ENCODE assay signal across 8 cellular contexts in the genomic region with DNA sequence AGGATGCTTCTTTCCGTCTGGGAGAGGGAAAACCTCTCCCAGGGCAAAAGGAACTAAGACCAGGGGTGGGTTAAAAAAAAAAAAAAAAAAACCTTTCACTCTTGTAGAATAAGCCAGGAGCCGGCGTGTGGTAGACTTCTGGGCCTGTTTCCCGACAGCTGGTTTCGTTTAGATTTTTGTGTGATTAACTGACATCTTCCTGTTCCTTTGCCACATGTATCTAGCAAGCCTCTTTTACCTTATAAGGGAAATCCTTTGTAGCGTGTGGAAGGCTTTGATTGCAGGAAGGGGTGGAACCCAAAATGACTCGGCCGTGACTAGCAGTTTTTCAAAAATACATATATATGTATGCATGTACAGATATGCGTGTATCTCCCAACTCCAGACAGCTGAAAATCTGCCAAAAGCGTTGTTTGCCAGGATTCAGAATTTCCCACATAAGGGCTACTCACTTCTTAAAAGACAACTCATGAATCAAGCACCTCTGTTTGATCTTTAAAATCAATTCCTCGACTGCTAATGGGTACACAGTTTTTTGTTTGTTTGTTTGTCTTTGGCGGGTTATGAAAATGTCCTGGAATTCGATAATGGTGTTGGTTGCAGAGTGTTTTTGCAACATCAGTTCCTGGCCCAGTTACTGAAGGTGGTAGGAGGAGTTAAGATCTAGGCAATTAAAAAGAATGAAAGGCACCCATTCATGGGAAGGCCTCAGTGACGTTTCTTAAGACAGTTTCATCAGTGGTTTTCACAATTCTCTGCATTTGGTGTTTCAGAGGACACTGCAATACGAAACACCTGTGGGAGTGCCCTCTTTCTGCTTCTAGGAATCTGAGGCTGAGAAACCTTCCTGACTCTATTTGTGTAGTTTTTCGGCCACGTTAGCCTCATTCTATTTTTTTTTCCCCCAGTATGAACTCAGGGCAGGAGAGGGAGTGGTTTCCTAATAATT. TPM values are rescaled to one million over a fixed set of nuclear protein-coding genes. Genes with fewer than 3 reads are reported as not detected.
A peak's percentile ranks its signal among the peaks of the same experiment; 100 is the strongest.
DNase-seq lines count a peak whose midpoint lies in the region; FAIRE-seq and TF ChIP-seq lines count a peak whose summit lies in the region.

No MANE protein-coding gene starts in this region.

- peak overlapping the region; percentile 76 to 79 for H3K4me2 ChIP-seq in H1 (ENCODE audit: insufficient read depth in 1 of 2, low read depth in 2 of 2, low read length in 2 of 2)

- peaks cover 1 to 4% of the 10 kb centered on the region in 2 experiments for H4K20me1 ChIP-seq in H1 (replicated peaks in 1 of 2; ENCODE audit: control insufficient read depth in 1 of 2, insufficient read depth in 2 of 2, low read length in 2 of 2)

- H2BK15ac ChIP-seq in H1 (ENCODE audit: low read length): peak overlapping the region; percentile 61; the same call in 1 of the 2 replicates

- H3K4me1 Mint-ChIP-seq in activated CD4-positive, alpha-beta memory T cell treated with anti-CD3 and anti-CD28 coated beads for 36 hours (ENCODE audit: low read depth): peaks cover 66% of the 10 kb centered on the region

- H3K23me2 ChIP-seq in H1 (ENCODE audit: low read depth, low read length): no peaks in the 10 kb centered on the region; the same call in 1 of the 2 replicates

- no peak overlapping the region for H3K14ac ChIP-seq in H1 (ENCODE audit: insufficient read length)

- peak; percentile 99 for DNase-seq in EH (ENCODE audit: low read depth)
- DNase-seq in H54 (ENCODE audit: insufficient read length, low spot score): peak; percentile 60
- peak; percentile 87 to 90 for DNase-seq in NCI-H446 (lab: John Stamatoyannopoulos, UW)
- peak; percentile 82 for DNase-seq in activated CD4-positive, alpha-beta memory T cell treated with anti-CD3 and anti-CD28 coated beads for 36 hours
- no peak for DNase-seq in H1 (ENCODE audit: low read depth in 1 of 2, low spot score in 2 of 2)
- peak; percentile 36 to 91 (median 75) for DNase-seq in stimulated activated naive CD4-positive, alpha-beta T cell (lab: John Stamatoyannopoulos, UW)
- no peak for DNase-seq in HuH-7.5 (ENCODE audit: low spot score)

- no peak overlapping the region for H4K91ac ChIP-seq in H1 (replicated peaks; ENCODE audit: insufficient read length, low read length)

- H4K5ac ChIP-seq in H1 (ENCODE audit: insufficient read length, low read depth, low read length): no peak overlapping the region

- peak overlapping the region; percentile 64 to 99 (median 72) for H3K9ac ChIP-seq in H1 (replicated peaks in 1 of 4; ENCODE audit: extremely low read depth in 1 of 4, low read depth in 3 of 4, low read length in 3 of 4)

- H2AK5ac ChIP-seq in H1 (ENCODE audit: low read depth, low read length): 0 out of 2 replicates have a peak overlapping the region, but pooled peaks have one; percentile 10

- no peak overlapping the region for H3K23ac ChIP-seq in H1 (ENCODE audit: insufficient read length)

- H3K56ac ChIP-seq in H1 (replicated peaks; ENCODE audit: insufficient read length, low read depth, low read length): no peak overlapping the region

- H2BK120ac ChIP-seq in H1 (replicated peaks; ENCODE audit: low read depth, low read length): no peak overlapping the region

- H3K36me3 ChIP-seq in H1 (ENCODE audit: control insufficient read depth in 2 of 4, insufficient read depth in 4 of 4, low read length in 3 of 4) (peaks cover 15 to 29% (median 26%) of the 10 kb centered on the region in 4 experiments; a peak in 6 of 8 replicates), mesodermal cell (ENCODE audit: control insufficient read depth, insufficient read depth, low read length) (peaks cover 56% of the 10 kb centered on the region)

- POLR2A ChIA-PET in activated CD4-positive, alpha-beta memory T cell treated with anti-CD3 and anti-CD28 coated beads for 36 hours (lab: Charles Lee): interaction anchor here (0.9 to 3.6 kb wide), 7 partner anchors 8 to 65 kb away, joined by 3 to 15 read pairs (median 5); a partner anchor contains a TSS
- POLR2A ChIA-PET in H1 (lab: Charles Lee; ENCODE audit: partially characterized antibody): interaction anchor here (0.7 to 22.4 kb wide), 14 partner anchors 13 to 896 kb away, joined by 3 to 582 read pairs (median 4); a partner anchor contains a TSS

- CTCF ChIA-PET in activated CD4-positive, alpha-beta memory T cell treated with anti-CD3 and anti-CD28 coated beads for 36 hours (lab: Charles Lee): interaction anchor here (0.9 to 1.2 kb wide), 2 partner anchors 16 to 32 kb away, joined by 3 to 5 read pairs; no protein-coding TSS in a partner anchor
- CTCF ChIA-PET in H1 (lab: Charles Lee; ENCODE audit: partially characterized antibody): interaction anchor here (1.2 to 9.6 kb wide), 4 partner anchors 8 to 38 kb away, joined by 3 to 107 read pairs (median 5); no protein-coding TSS in a partner anchor

- peak overlapping the region; percentile 21 for H3K4ac ChIP-seq in H1 (replicated peaks; ENCODE audit: insufficient read length, low read depth, low read length)

- peak overlapping the region; percentile 18; the same call in 1 of the 2 replicates for H2BK12ac ChIP-seq in H1 (ENCODE audit: low read depth, low read length)

- peaks cover 58% of the 10 kb centered on the region for H3K36me3 Mint-ChIP-seq in activated CD4-positive, alpha-beta memory T cell treated with anti-CD3 and anti-CD28 coated beads for 36 hours

- 50% methylated on average over 17 of the region's 17 CpGs; no CpG with 5 or more reads in 1 of the 2 experiments for WGBS in H1 (ENCODE audit: extremely low coverage in 1 of 2, insufficient coverage in 1 of 2, insufficient read length in 1 of 2, insufficient replicate concordance in 2 of 2, low coverage in 1 of 2, low lambda C conversion rate in 2 of 2, missing lambda C conversion rate in 1 of 2), 2 experiments
- 41 to 44% methylated on average over 5 of the region's 17 CpGs for WGBS in mesodermal cell (ENCODE audit: insufficient coverage in 2 of 2), 2 experiments

- TF ChIP-seq POLR2A in H54 (IDR thresholded peaks at IDR 0.05; ENCODE audit: low read depth, low read length) (no peak), H1 (IDR thresholded peaks at IDR 0.05; ENCODE audit: control extremely low read depth in 1 of 2, low read depth in 2 of 2, low read length in 2 of 2) (peak in 1 of 2 experiments; percentile 75; a peak in 2 of 3 replicates)

- H3K9me3 Mint-ChIP-seq in activated CD4-positive, alpha-beta memory T cell treated with anti-CD3 and anti-CD28 coated beads for 36 hours: no peaks in the 10 kb centered on the region

- peak overlapping the region; percentile 97 for H3K27ac Mint-ChIP-seq in activated CD4-positive, alpha-beta memory T cell treated with anti-CD3 and anti-CD28 coated beads for 36 hours

- H3K4me1 ChIP-seq in H1 (replicated peaks in 1 of 4; ENCODE audit: control insufficient read depth in 3 of 4, insufficient read depth in 4 of 4, low read length in 3 of 4): peaks cover 0 to 8% (median 7%) of the 10 kb centered on the region in 4 experiments; a peak in 5 of 7 replicates
- peaks cover 9% of the 10 kb centered on the region for H3K4me1 ChIP-seq in mesodermal cell (ENCODE audit: control insufficient read depth, insufficient read depth, low read length, poor library complexity, severe bottlenecking)

- no peak overlapping the region for H2BK20ac ChIP-seq in H1 (ENCODE audit: low read length)

- no peak overlapping the region for H4K8ac ChIP-seq in H1 (ENCODE audit: extremely low read depth, insufficient read depth, low read length)

- FAIRE-seq in H54 (lab: Jason Lieb, UNC): no peak
- FAIRE-seq in H1 (lab: Jason Lieb, UNC): no peak

- peak overlapping the region; percentile 36; the same call in 1 of the 2 replicates for H2BK5ac ChIP-seq in H1 (ENCODE audit: low read depth, low read length)

- intact Hi-C loops in activated CD4-positive, alpha-beta memory T cell treated with anti-CD3 and anti-CD28 coated beads for 36 hours (cut with micrococcal nuclease): loop anchor here (1.0 to 10.0 kb wide), 8 partner anchors 7 to 1554 kb away; a partner anchor contains a TSS

- TF ChIP-seq CTCF in H1 (IDR thresholded peaks at IDR 0.05; ENCODE audit: control extremely low read depth in 1 of 3, insufficient read depth in 1 of 3, low read depth in 1 of 3, low read length in 3 of 3): no peak

- peak overlapping the region; percentile 33 to 99 (median 92); a peak in 5 of 8 replicates for H3K4me3 ChIP-seq in H1 (ENCODE audit: extremely low read depth in 1 of 4, insufficient read depth in 2 of 4, low read depth in 3 of 4, low read length in 4 of 4)
- peak overlapping the region; percentile 89 for H3K4me3 ChIP-seq in mesodermal cell (ENCODE audit: extremely low read depth, insufficient read depth, low read length, poor library complexity, severe bottlenecking)

- H3K9me3 ChIP-seq in H1 (ENCODE audit: insufficient read depth in 2 of 2, low read depth in 1 of 2, low read length in 1 of 2) (no peaks in the 10 kb centered on the region), mesodermal cell (ENCODE audit: control insufficient read depth, low read length) (no peaks in the 10 kb centered on the region)

- no peak for TF ChIP-seq RAD21 in H1 (IDR thresholded peaks at IDR 0.05 in 1 of 2, conservative IDR thresholded peaks at IDR 0.05 in 1 of 2; ENCODE audit: low read depth in 2 of 2, low read length in 2 of 2)

- no peaks in the 10 kb centered on the region for H3K27me3 Mint-ChIP-seq in activated CD4-positive, alpha-beta memory T cell treated with anti-CD3 and anti-CD28 coated beads for 36 hours

- no peaks in the 10 kb centered on the region for H3K27me3 ChIP-seq in H1 (replicated peaks in 1 of 4; ENCODE audit: control insufficient read depth in 3 of 4, extremely low read depth in 1 of 4, insufficient read depth in 3 of 4, low read length in 3 of 4)

- no peak overlapping the region for H2AFZ ChIP-seq in H1 (ENCODE audit: low read length)

- peak overlapping the region; percentile 0; the same call in 1 of the 2 replicates for H3K18ac ChIP-seq in H1 (ENCODE audit: extremely low read depth, low read length)

- peaks cover 10% of the 10 kb centered on the region for H3K79me1 ChIP-seq in H1 (ENCODE audit: low read depth, low read length)

- H3K27ac ChIP-seq in H1 (ENCODE audit: low read depth, low read length): peak overlapping the region; percentile 81
- peak overlapping the region; percentile 98 for H3K27ac ChIP-seq in mesodermal cell (ENCODE audit: low read depth, low read length, severe bottlenecking)

- TF ChIP-seq EP300 in H1 (IDR thresholded peaks at IDR 0.05; ENCODE audit: borderline replicate concordance in 1 of 2, low read depth in 2 of 2, low read length in 2 of 2): no peak

- peaks cover 20 to 67% of the 10 kb centered on the region in 2 experiments for H3K79me2 ChIP-seq in H1 (ENCODE audit: control insufficient read depth in 1 of 2, insufficient read depth in 2 of 2, low read length in 2 of 2)

- H3K4me3 Mint-ChIP-seq in activated CD4-positive, alpha-beta memory T cell treated with anti-CD3 and anti-CD28 coated beads for 36 hours: peak overlapping the region; percentile 97

RNA-seq across cellular contexts. Expression of a gene that starts 2.7 kb away (rescaled TPM):
- total RNA-seq in activated CD4-positive, alpha-beta memory T cell treated with anti-CD3 and anti-CD28 coated beads for 36 hours: 100 to 1,000 TPM; 497 to 515 TPM
- 348 and 359 TPM in 2 replicates for total RNA-seq in H1 (2021; fragmentation: NEBNext Ultra II Directional; extraction: Animal tissue kit (Norgen Biotek cat#: 25700))
- 119 and 160 TPM in 2 replicates for polyA plus RNA-seq in H1 (2011; rRNA removed)
- polyA plus RNA-seq in H1 (2011; cell fraction: cytosol; rRNA removed): 268 TPM
- 136 TPM for polyA plus RNA-seq in H1 (2011; cell fraction: nucleus; rRNA removed)
- polyA plus RNA-seq in H1 (2012, experiment 1 of 2): 285 to 453 TPM (median 363 TPM) in 4 replicates
- polyA plus RNA-seq in H1 (2012, experiment 2 of 2): 103 TPM
- 355 TPM for polyA plus RNA-seq in H1 (2013, experiment 1 of 2)
- polyA plus RNA-seq in H1 (2013, experiment 2 of 2): 353 TPM
- polyA minus RNA-seq in H1 (2011; rRNA and poly(A)+ RNA removed): 99.0 and 99.9 TPM in 2 replicates
- polyA minus RNA-seq in H1 (2011; cell fraction: cytosol; rRNA and poly(A)+ RNA removed): 150 TPM
- polyA minus RNA-seq in H1 (2011; cell fraction: nucleus; rRNA and poly(A)+ RNA removed): 128 TPM
- polyA plus RNA-seq in mesodermal cell (2013, experiment 1 of 2): 901 TPM
- 852 TPM for polyA plus RNA-seq in mesodermal cell (2013, experiment 2 of 2)

RNA-seq across cellular contexts. Expression of a gene that starts 32.7 kb away (rescaled TPM):
- total RNA-seq in activated CD4-positive, alpha-beta memory T cell treated with anti-CD3 and anti-CD28 coated beads for 36 hours: 100 to 1,000 TPM; 146 to 154 TPM
- 90.1 and 97.0 TPM in 2 replicates for total RNA-seq in H1 (2021; fragmentation: NEBNext Ultra II Directional; extraction: Animal tissue kit (Norgen Biotek cat#: 25700))
- polyA plus RNA-seq in H1 (2011; rRNA removed): 52.4 and 65.8 TPM in 2 replicates
- polyA plus RNA-seq in H1 (2011; cell fraction: cytosol; rRNA removed): 71.4 TPM
- 44.6 TPM for polyA plus RNA-seq in H1 (2011; cell fraction: nucleus; rRNA removed)
- polyA plus RNA-seq in H1 (2012, experiment 1 of 2): 67.2 to 107 TPM (median 88.1 TPM) in 4 replicates
- 27.2 TPM for polyA plus RNA-seq in H1 (2012, experiment 2 of 2)
- polyA plus RNA-seq in H1 (2013, experiment 1 of 2): 45.2 TPM
- polyA plus RNA-seq in H1 (2013, experiment 2 of 2): 46.9 TPM
- 123 and 128 TPM in 2 replicates for polyA minus RNA-seq in H1 (2011; rRNA and poly(A)+ RNA removed)
- polyA minus RNA-seq in H1 (2011; cell fraction: cytosol; rRNA and poly(A)+ RNA removed): 77.6 TPM
- polyA minus RNA-seq in H1 (2011; cell fraction: nucleus; rRNA and poly(A)+ RNA removed): 46.2 TPM
- 46.7 TPM for polyA plus RNA-seq in mesodermal cell (2013, experiment 1 of 2)
- polyA plus RNA-seq in mesodermal cell (2013, experiment 2 of 2): 50.4 TPM

Comparison
In these comparisons a context has a peak if more than half of its experiments do, and no peak if none do; other contexts are left out.
1. DNase-seq: peak in EH (single experiment), H54 (single experiment), NCI-H446 (2 of 2), activated CD4-positive, alpha-beta memory T cell treated with anti-CD3 and anti-CD28 coated beads for 36 hours (single experiment) and stimulated activated naive CD4-positive, alpha-beta T cell (6 of 6); none in H1 (0 of 2) and HuH-7.5 (single experiment).